Comparison of ENCODE assay signal across 38 cellular contexts in genomic region chr3:198067416-198067815, GRCh38.
"Had no signal": no experiment of that assay in that cellular context is flagged by ENCODE, and none has a peak within 500 bp of the region (broad histone marks: within the 10 kb centered on the region; RNA-seq: fewer than 3 reads in every experiment).

No MANE protein-coding gene starts in this region.

- H3K4me2 ChIP-seq: KMS-11, PC-9 had no signal

- H3K4me3 Mint-ChIP-seq: activated CD8-positive, alpha-beta T cell treated with anti-CD3 and anti-CD28 coated beads for 36 hours; activated naive CD4-positive, alpha-beta T cell treated with anti-CD3 and anti-CD28 coated beads, Interleukin-2, amount 50 U/mL, for 24 hours; activated naive CD8-positive, alpha-beta T cell treated with anti-CD3 and anti-CD28 coated beads, Interleukin-2, amount 10 ng/mL, durations not matched to agents 7 days and 5 days; activated T-cell treated with anti-CD3 and anti-CD28 coated beads, Interleukin-2, amount 50 U/mL, for 72 hours; activated T-helper 17 cell treated with anti-CD3 and anti-CD28 coated beads, Interleukin-2, amount 50 U/mL, for 72 hours; central memory CD8-positive, alpha-beta T cell; T-cell had no signal

- H3K9me3 Mint-ChIP-seq: activated CD8-positive, alpha-beta T cell treated with anti-CD3 and anti-CD28 coated beads for 36 hours; activated naive CD4-positive, alpha-beta T cell treated with anti-CD3 and anti-CD28 coated beads, Interleukin-2, amount 50 U/mL, for 24 hours; activated naive CD8-positive, alpha-beta T cell treated with anti-CD3 and anti-CD28 coated beads, Interleukin-2, amount 10 ng/mL, durations not matched to agents 7 days and 5 days; activated T-cell treated with anti-CD3 and anti-CD28 coated beads, Interleukin-2, amount 50 U/mL, for 72 hours; activated T-helper 17 cell treated with anti-CD3 and anti-CD28 coated beads, Interleukin-2, amount 50 U/mL, for 72 hours; central memory CD8-positive, alpha-beta T cell; T-cell had no signal

- H2AFZ ChIP-seq: PC-9 had no signal

- H3K4me1 ChIP-seq: ascending aorta had no signal

- H3K4me3 ChIP-seq: ascending aorta, cardiac muscle cell, PC-9 had no signal

- H3K27ac ChIP-seq: ascending aorta, cardiac muscle cell, KMS-11, PC-9, RWPE1, VCaP had no signal

- H3K4me1 Mint-ChIP-seq: central memory CD8-positive, alpha-beta T cell had no signal

- ATAC-seq: activated CD8-positive, alpha-beta T cell treated with anti-CD3 and anti-CD28 coated beads for 36 hours; activated T-cell treated with anti-CD3 and anti-CD28 coated beads, Interleukin-2, amount 50 U/mL, for 72 hours; activated T-helper 17 cell treated with anti-CD3 and anti-CD28 coated beads, Interleukin-2, amount 50 U/mL, for 72 hours; Right ventricle myocardium inferior; SK-N-SH treated with all-trans-retinoic acid at 6 μM for 48 hours; T-cell had no signal

- H3K36me3 Mint-ChIP-seq: activated naive CD4-positive, alpha-beta T cell treated with anti-CD3 and anti-CD28 coated beads, Interleukin-2, amount 50 U/mL, for 24 hours; activated naive CD8-positive, alpha-beta T cell treated with anti-CD3 and anti-CD28 coated beads, Interleukin-2, amount 10 ng/mL, durations not matched to agents 7 days and 5 days; T-cell had no signal

- DNase-seq: activated CD4-positive, alpha-beta T cell treated with anti-CD3 and anti-CD28 coated beads for 1 hour; activated CD4-positive, alpha-beta T cell treated with anti-CD3 and anti-CD28 coated beads for 48 hours; activated CD4-positive, alpha-beta T cell treated with anti-CD3 and anti-CD28 coated beads, Interleukin-2, amount 50 U/mL, for 4 hours; activated CD4-positive, CD25-positive, alpha-beta regulatory T cell; activated CD8-positive, alpha-beta T cell treated with anti-CD3 and anti-CD28 coated beads for 36 hours; activated effector memory CD4-positive, alpha-beta T cell treated with anti-CD3 and anti-CD28 coated beads, Interleukin-2, amount 50 U/mL, for 16 hours; activated naive CD4-positive, alpha-beta T cell treated with Interleukin-2 at 50 U/mL for 16 hours; activated naive CD8-positive, alpha-beta T cell treated with anti-CD3 and anti-CD28 coated beads, Interleukin-2, amount 10 ng/mL, durations not matched to agents 7 days and 5 days; activated T-cell treated with anti-CD3 and anti-CD28 coated beads, Interleukin-2, amount 50 U/mL, for 1 hour; activated T-cell treated with anti-CD3 and anti-CD28 coated beads, Interleukin-2, amount 50 U/mL, for 72 hours; amygdala; NCI-H1048; NCI-H1105 treated with DMSO at 0.1 percent for 48 hours; NCI-H1436; NCI-H1694; NCI-H1930; NCI-H2081 treated with DMSO at 0.1 percent for 48 hours; NCI-H226; NCI-H446 treated with DMSO at 0.1 percent for 48 hours; NCI-H524; NCI-H69; NCI-H82; NK-92 treated with Interleukin-12 subunit alpha and Interleukin-12 subunit beta, amount 100 ng/mL, for 24 hours; SIG-M5; T-cell; T-helper 2 cell; T-helper 9 cell had no signal

- H3K9ac ChIP-seq: KMS-11 had no signal

- H3K27me3 ChIP-seq: ascending aorta had no signal

- H3K27me3 Mint-ChIP-seq: activated naive CD4-positive, alpha-beta T cell treated with anti-CD3 and anti-CD28 coated beads, Interleukin-2, amount 50 U/mL, for 24 hours; activated T-helper 17 cell treated with anti-CD3 and anti-CD28 coated beads, Interleukin-2, amount 50 U/mL, for 72 hours; central memory CD8-positive, alpha-beta T cell had no signal

- H3K27ac Mint-ChIP-seq: activated CD8-positive, alpha-beta T cell treated with anti-CD3 and anti-CD28 coated beads for 36 hours; activated naive CD4-positive, alpha-beta T cell treated with anti-CD3 and anti-CD28 coated beads, Interleukin-2, amount 50 U/mL, for 24 hours; activated naive CD8-positive, alpha-beta T cell treated with anti-CD3 and anti-CD28 coated beads, Interleukin-2, amount 10 ng/mL, durations not matched to agents 7 days and 5 days; activated T-cell treated with anti-CD3 and anti-CD28 coated beads, Interleukin-2, amount 50 U/mL, for 72 hours; activated T-helper 17 cell treated with anti-CD3 and anti-CD28 coated beads, Interleukin-2, amount 50 U/mL, for 72 hours; T-cell had no signal

- H3K36me3 ChIP-seq: ascending aorta, cardiac muscle cell had no signal

- H3K9me3 ChIP-seq: ascending aorta had no signal
